Comparison of ENCODE assay signal across 24 cellular contexts in genomic region chr14:54693761-54694160, GRCh38.
"Had no signal": no experiment of that assay in that cellular context is flagged by ENCODE, and none has a peak within 500 bp of the region (broad histone marks: within the 10 kb centered on the region; RNA-seq: fewer than 3 reads in every experiment).

No MANE protein-coding gene starts in this region.

- ATAC-seq: effector memory CD8-positive, alpha-beta T cell; gastroesophageal sphincter; pancreas; sciatic nerve; stimulated activated naive B cell treated with anti-CD40 and anti-IgM and Interleukin-4, amounts not matched to agents 10 μg/mL and 1 μg/mL and 100 μg/mL, for 72 hours; stimulated activated naive CD8-positive, alpha-beta T cell treated with anti-CD3 and anti-CD28 coated beads, Interleukin-15, amount 100 ng/mL, for 72 hours had no signal

- H3K36me3 Mint-ChIP-seq: naive B cell had no signal

- H3K4me3 Mint-ChIP-seq: dendritic cell treated with granulocyte-macrophage colony-stimulating factor and Interleukin-4, amounts not matched to agents 40 ng/mL and 50 ng/mL, for 4 days; effector memory CD8-positive, alpha-beta T cell; nephron; stimulated activated naive B cell treated with anti-CD40 and anti-IgM and Interleukin-4, amounts not matched to agents 10 μg/mL and 1 μg/mL and 100 μg/mL, for 72 hours; stimulated activated naive CD8-positive, alpha-beta T cell treated with anti-CD3 and anti-CD28 coated beads, Interleukin-15, amount 100 ng/mL, for 72 hours had no signal

- H3K9me3 Mint-ChIP-seq: dendritic cell treated with granulocyte-macrophage colony-stimulating factor and Interleukin-4, amounts not matched to agents 40 ng/mL and 50 ng/mL, for 4 days; effector memory CD8-positive, alpha-beta T cell; naive B cell; nephron; stimulated activated naive B cell treated with anti-CD40 and anti-IgM and Interleukin-4, amounts not matched to agents 10 μg/mL and 1 μg/mL and 100 μg/mL, for 72 hours; stimulated activated naive CD8-positive, alpha-beta T cell treated with anti-CD3 and anti-CD28 coated beads, Interleukin-15, amount 100 ng/mL, for 72 hours had no signal

- H3K27me3 ChIP-seq: esophagus muscularis mucosa, gastroesophageal sphincter, hepatocyte, pancreas, transverse colon had no signal

- FAIRE-seq: colon, kidney, pancreas had no signal

- H3K9me3 ChIP-seq: esophagus muscularis mucosa, gastroesophageal sphincter, pancreas, thoracic aorta, transverse colon had no signal

- H3K4me3 ChIP-seq: esophagus muscularis mucosa, gastroesophageal sphincter, hepatocyte, pancreas, skin epidermis, thoracic aorta, transverse colon had no signal

- H3K36me3 ChIP-seq: esophagus muscularis mucosa, gastroesophageal sphincter, pancreas, thoracic aorta, transverse colon had no signal

- H3K27me3 Mint-ChIP-seq: naive B cell; stimulated activated naive B cell treated with anti-CD40 and anti-IgM and Interleukin-4, amounts not matched to agents 10 μg/mL and 1 μg/mL and 100 μg/mL, for 72 hours had no signal

- DNase-seq: effector memory CD8-positive, alpha-beta T cell; glutamatergic neuron; kidney; left cardiac atrium; mesendoderm; naive B cell; occipital lobe; pancreas; stimulated activated CD4-positive, alpha-beta T cell treated with anti-CD3 and anti-CD28 coated beads, Interleukin-2, amount 100 ng/mL, for 24 hours; stimulated activated CD4-positive, alpha-beta T cell treated with anti-CD3 and anti-CD28 coated beads, Interleukin-4, amount 100 ng/mL, for 4 hours; stimulated activated naive B cell treated with anti-CD40 and anti-IgM and Interleukin-4, amounts not matched to agents 10 μg/mL and 1 μg/mL and 100 μg/mL, for 72 hours; stimulated activated naive CD8-positive, alpha-beta T cell treated with anti-CD3 and anti-CD28 coated beads, Interleukin-15, amount 100 ng/mL, for 72 hours; transverse colon had no signal

- H3K27ac ChIP-seq: epithelial cell of prostate, hepatocyte, pancreas, skin epidermis, transverse colon had no signal

- H3K27ac Mint-ChIP-seq: dendritic cell treated with granulocyte-macrophage colony-stimulating factor and Interleukin-4, amounts not matched to agents 40 ng/mL and 50 ng/mL, for 4 days; effector memory CD8-positive, alpha-beta T cell; nephron; progenitor cell of endocrine pancreas; stimulated activated naive B cell treated with anti-CD40 and anti-IgM and Interleukin-4, amounts not matched to agents 10 μg/mL and 1 μg/mL and 100 μg/mL, for 72 hours; stimulated activated naive CD8-positive, alpha-beta T cell treated with anti-CD3 and anti-CD28 coated beads, Interleukin-15, amount 100 ng/mL, for 72 hours had no signal
